ENCODE assay signal across 11 cellular contexts in the genomic region with DNA sequence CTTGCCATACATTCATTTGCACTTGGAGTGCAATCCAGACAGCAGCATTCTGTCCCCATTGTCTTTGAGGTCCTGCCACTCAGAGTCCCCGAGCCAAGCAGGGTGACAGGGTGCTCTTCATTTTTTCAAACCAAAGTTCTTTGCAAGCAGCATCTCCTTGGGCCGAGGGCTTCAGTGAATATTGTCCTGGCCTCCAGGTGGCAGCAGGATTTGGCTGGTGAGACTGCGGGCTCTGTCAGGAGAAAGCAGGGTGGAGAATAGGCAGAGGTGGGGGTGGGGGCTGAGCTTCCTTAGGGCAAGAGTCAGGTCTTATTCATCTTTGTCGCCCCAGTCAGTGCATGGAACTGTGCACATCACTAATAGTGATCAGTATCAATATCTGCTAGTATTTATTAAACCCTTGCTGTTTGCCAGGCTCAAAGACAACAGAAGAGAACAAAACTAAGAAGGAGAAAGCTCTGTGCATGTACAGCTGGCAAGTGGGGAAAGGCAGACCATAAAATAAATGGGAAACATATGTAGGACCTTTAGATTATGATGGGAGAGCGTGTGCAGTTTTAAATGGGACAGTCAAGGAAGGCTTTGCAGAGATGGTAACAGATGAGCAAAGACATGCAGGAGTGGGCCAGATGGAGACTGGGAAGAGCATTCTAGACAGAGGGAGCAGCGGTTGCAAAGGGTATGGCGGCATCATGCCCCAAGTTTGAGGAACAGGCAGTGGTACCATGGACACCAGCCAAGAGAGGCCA.
DNase-seq lines count a peak whose midpoint lies in the region; ATAC-seq and TF ChIP-seq lines count a peak whose summit lies in the region.
"Had no signal": no experiment of that assay in that cellular context is flagged by ENCODE, and none has a peak within 500 bp of the region (broad histone marks: within the 10 kb centered on the region; RNA-seq: fewer than 3 reads in every experiment).

No MANE protein-coding gene starts in this region.

- H3K9me3 ChIP-seq in T-helper 17 cell (ENCODE audit: control insufficient read depth, low read length, poor library complexity, severe bottlenecking) (no peaks in the 10 kb centered on the region), left ventricle myocardium inferior (replicated peaks) (no peaks in the 10 kb centered on the region)
- H3K9me3 ChIP-seq: lower lobe of right lung, upper lobe of left lung had no signal

- no peak overlapping the region for H3K4me3 Mint-ChIP-seq in T-helper 17 cell
- no peak overlapping the region for H3K4me3 Mint-ChIP-seq in Calu3 (ENCODE audit: low read depth, unreplicated experiment)

- H3K4me3 ChIP-seq in H7 (ENCODE audit: insufficient read depth, low read depth, low read length) (no peak overlapping the region), left ventricle myocardium inferior (no peak overlapping the region)
- H3K4me3 ChIP-seq: lower lobe of right lung, upper lobe of left lung had no signal

- no peaks in the 10 kb centered on the region for H3K27me3 Mint-ChIP-seq in T-helper 17 cell
- no peaks in the 10 kb centered on the region for H3K27me3 Mint-ChIP-seq in Calu3 (ENCODE audit: unreplicated experiment)

- H3K4me1 Mint-ChIP-seq in T-helper 17 cell, result no peaks in the 10 kb centered on the region
- H3K4me1 Mint-ChIP-seq in Calu3 (ENCODE audit: low read depth, unreplicated experiment), result no peaks in the 10 kb centered on the region

- intact Hi-C loops in left ventricle myocardium inferior (cut with micrococcal nuclease), result no loop called here
- intact Hi-C loops in posterior cingulate gyrus (cut with DNase I), result no loop called here
- intact Hi-C loops in Calu3 (cut with micrococcal nuclease; ENCODE audit: unreplicated experiment), result no loop called here

- H3K27ac Mint-ChIP-seq in T-helper 17 cell (peak overlapping the region; percentile 4), Calu3 (ENCODE audit: unreplicated experiment) (no peak overlapping the region)

- no peak for ATAC-seq in T-helper 17 cell
- ATAC-seq in HG02623 (IDR thresholded peaks at IDR 0.05; ENCODE audit: unreplicated experiment), result no peak
- ATAC-seq: lower lobe of right lung had no signal

- TF ChIP-seq CTCF in left ventricle myocardium inferior (IDR thresholded peaks at IDR 0.05; ENCODE audit: borderline replicate concordance) (peak; percentile 46), Calu3 (IDR thresholded peaks at IDR 0.05; ENCODE audit: unreplicated experiment) (no peak)

- CTCF ChIA-PET in Calu3 (lab: Charles Lee), result no interaction called here

- DNase-seq in AG08395 (ENCODE audit: low spot score) (peak; percentile 19), H7 (peak; percentile 79), T-helper 17 cell (no peak), left ventricle myocardium inferior (no peak), posterior cingulate gyrus (no peak), C1 segment of cervical spinal cord (lab: John Stamatoyannopoulos, UW) (no peak), Calu3 (no peak)
- DNase-seq: lower lobe of right lung, retina, upper lobe of left lung had no signal

- H3K4me1 ChIP-seq in left ventricle myocardium inferior, result peaks cover 48% of the 10 kb centered on the region
- H3K4me1 ChIP-seq: lower lobe of right lung, upper lobe of left lung had no signal

- peaks cover 10% of the 10 kb centered on the region for H3K9me3 Mint-ChIP-seq in Calu3 (ENCODE audit: low read depth, unreplicated experiment)

- no peak overlapping the region for H3K27ac ChIP-seq in left ventricle myocardium inferior (replicated peaks)
- H3K27ac ChIP-seq: lower lobe of right lung, upper lobe of left lung had no signal

- no peaks in the 10 kb centered on the region for H3K36me3 ChIP-seq in H7 (replicated peaks; ENCODE audit: control insufficient read depth, insufficient read depth, low read length)
- no peaks in the 10 kb centered on the region for H3K36me3 ChIP-seq in left ventricle myocardium inferior
- H3K36me3 ChIP-seq: lower lobe of right lung, upper lobe of left lung had no signal

- H3K36me3 Mint-ChIP-seq in T-helper 17 cell (ENCODE audit: low read depth), result peaks cover 9% of the 10 kb centered on the region
- H3K36me3 Mint-ChIP-seq in Calu3 (ENCODE audit: insufficient read depth, unreplicated experiment), result no peaks in the 10 kb centered on the region

- H3K27me3 ChIP-seq in H7 (ENCODE audit: control insufficient read depth, insufficient read depth, low read length), result no peaks in the 10 kb centered on the region
- H3K27me3 ChIP-seq in left ventricle myocardium inferior (ENCODE audit: low read depth), result no peaks in the 10 kb centered on the region
- H3K27me3 ChIP-seq: upper lobe of left lung had no signal

- no TSS peak for BruUV-seq in Calu3 (replicated peaks; lab: Mats Ljungman, UMichigan)

Comparison
In these comparisons a context has a peak if more than half of its experiments do, and no peak if none do; other contexts are left out.
1. DNase-seq: peak in AG08395 (single experiment) and H7 (single experiment); none in T-helper 17 cell (0 of 3), left ventricle myocardium inferior (single experiment), posterior cingulate gyrus (0 of 10), C1 segment of cervical spinal cord (0 of 14) and Calu3 (single experiment).